In the genomic region with DNA sequence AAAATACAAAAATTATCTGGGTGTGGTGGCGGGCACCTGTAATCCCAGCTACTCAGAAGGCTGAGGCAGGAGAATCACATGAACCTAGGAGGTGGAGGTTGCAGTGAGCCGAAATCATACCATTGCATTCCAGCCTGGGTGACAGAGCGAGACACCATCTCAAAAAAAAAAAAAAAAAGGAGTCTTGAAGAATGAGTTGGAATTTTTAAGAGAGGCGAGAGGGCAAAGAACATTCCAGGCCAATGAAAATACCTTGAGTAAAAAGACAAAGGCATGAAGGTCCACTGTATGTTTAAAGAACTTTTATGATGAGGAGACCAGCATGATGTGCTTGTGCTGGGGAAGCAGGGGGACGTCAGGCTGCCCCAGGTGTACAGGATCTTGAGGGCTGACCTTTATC, we compare ENCODE assay signal across 8 cellular contexts. TPM values are rescaled to one million over a fixed set of nuclear protein-coding genes. Genes with fewer than 3 reads are reported as not detected.
DNase-seq lines count a peak whose midpoint lies in the region; ATAC-seq and TF ChIP-seq lines count a peak whose summit lies in the region.
"Not testable (repeated sequence)": the region's sequence is repeated elsewhere in the genome, so short reads cannot be mapped to it uniquely, and the experiment has no call there.

No MANE protein-coding gene starts in this region.

- peaks cover 34% of the 10 kb centered on the region for H3K4me1 ChIP-seq in hepatocyte (ENCODE audit: insufficient read depth)

- H3K4me3 Mint-ChIP-seq in T-helper 17 cell, result peak overlapping the region; percentile 28
- not testable (repeated sequence) for H3K4me3 Mint-ChIP-seq in natural killer cell treated with Interleukin-12 subunit alpha and Interleukin-12 subunit beta and Interleukin-15 and Interleukin-18, amount 100 ng/mL, for 72 hours; progenitor cell of endocrine pancreas (ENCODE audit: low read depth)

- 92% methylated on average over 5 of the region's 5 CpGs for WGBS in hepatocyte (ENCODE audit: low lambda C conversion rate, missing lambda C conversion rate)

- H2AFZ ChIP-seq in hepatocyte, result not testable (repeated sequence)

- not testable (repeated sequence) for H3K9me2 ChIP-seq in hepatocyte (replicated peaks; ENCODE audit: insufficient read depth)

- H3K36me3 ChIP-seq in hepatocyte (replicated peaks; ENCODE audit: insufficient read depth, low read depth), result not testable (repeated sequence)

- peak overlapping the region; percentile 8 for H3K27ac ChIP-seq in hepatocyte

- not testable (repeated sequence) for ATAC-seq in T-helper 17 cell; natural killer cell treated with Interleukin-12 subunit alpha and Interleukin-12 subunit beta and Interleukin-15 and Interleukin-18, amount 100 ng/mL, for 72 hours

- TF ChIP-seq CTCF in AG10803 (conservative IDR thresholded peaks at IDR 0.05; ENCODE audit: low read length); hepatocyte (IDR thresholded peaks at IDR 0.05; ENCODE audit: poor library complexity); progenitor cell of endocrine pancreas (IDR thresholded peaks at IDR 0.05; ENCODE audit: unreplicated experiment): not testable (repeated sequence)

- H4K20me1 ChIP-seq in hepatocyte (ENCODE audit: insufficient read depth, poor library complexity, severe bottlenecking), result not testable (repeated sequence)

- peaks cover 30% of the 10 kb centered on the region for H3K79me2 ChIP-seq in hepatocyte

- H3K27me3 ChIP-seq in hepatocyte, result not testable (repeated sequence)

- H3K27me3 Mint-ChIP-seq in T-helper 17 cell; natural killer cell treated with Interleukin-12 subunit alpha and Interleukin-12 subunit beta and Interleukin-15 and Interleukin-18, amount 100 ng/mL, for 72 hours; progenitor cell of endocrine pancreas: not testable (repeated sequence)

- not testable (repeated sequence) for H3K9me3 Mint-ChIP-seq in natural killer cell treated with Interleukin-12 subunit alpha and Interleukin-12 subunit beta and Interleukin-15 and Interleukin-18, amount 100 ng/mL, for 72 hours; progenitor cell of endocrine pancreas (ENCODE audit: low read depth)

- DNase-seq in AG10803 (ENCODE audit: low read depth), result peak; percentile 54
- peak; percentile 80 for DNase-seq in EH (ENCODE audit: low read depth)
- DNase-seq in HCEC 1CT, result peak; percentile 24
- not testable (repeated sequence) for DNase-seq in T-helper 17 cell; hepatocyte (ENCODE audit: low spot score); natural killer cell treated with Interleukin-12 subunit alpha and Interleukin-12 subunit beta and Interleukin-15 and Interleukin-18, amount 100 ng/mL, for 72 hours (ENCODE audit: low spot score); progenitor cell of endocrine pancreas (ENCODE audit: low spot score, unreplicated experiment)
- peak; percentile 19 for DNase-seq in astrocyte of the hippocampus (ENCODE audit: low read depth, low spot score)

- H3K4me1 Mint-ChIP-seq in T-helper 17 cell (peaks cover 29% of the 10 kb centered on the region), progenitor cell of endocrine pancreas (ENCODE audit: low read depth) (peaks cover 53% of the 10 kb centered on the region)
- H3K4me1 Mint-ChIP-seq in natural killer cell treated with Interleukin-12 subunit alpha and Interleukin-12 subunit beta and Interleukin-15 and Interleukin-18, amount 100 ng/mL, for 72 hours (ENCODE audit: low read depth in 2 of 2), result peaks cover 49% of the 10 kb centered on the region in 2 donors

- not testable (repeated sequence) for H3K4me3 ChIP-seq in AG10803 (ENCODE audit: low read length); hepatocyte

- H3K9me3 ChIP-seq in T-helper 17 cell (ENCODE audit: control insufficient read depth, low read length, poor library complexity, severe bottlenecking); hepatocyte (ENCODE audit: low read depth): not testable (repeated sequence)

- not testable (repeated sequence) for H3K27ac Mint-ChIP-seq in T-helper 17 cell
- H3K27ac Mint-ChIP-seq in natural killer cell treated with Interleukin-12 subunit alpha and Interleukin-12 subunit beta and Interleukin-15 and Interleukin-18, amount 100 ng/mL, for 72 hours, result peak overlapping the region; percentile 24 to 29
- peak overlapping the region; percentile 33 for H3K27ac Mint-ChIP-seq in progenitor cell of endocrine pancreas

- not testable (repeated sequence) for H3K4me2 ChIP-seq in hepatocyte

- not testable (repeated sequence) for H3K36me3 Mint-ChIP-seq in T-helper 17 cell (ENCODE audit: low read depth)
- peaks cover 12% of the 10 kb centered on the region for H3K36me3 Mint-ChIP-seq in natural killer cell treated with Interleukin-12 subunit alpha and Interleukin-12 subunit beta and Interleukin-15 and Interleukin-18, amount 100 ng/mL, for 72 hours
- H3K36me3 Mint-ChIP-seq in progenitor cell of endocrine pancreas (ENCODE audit: insufficient read depth), result peaks cover 30% of the 10 kb centered on the region

RNA-seq across cellular contexts. Expression of a gene that starts 27.4 kb away (rescaled TPM):
- 100 to 1,000 TPM; 491 to 562 TPM for total RNA-seq in T-helper 17 cell
- 4.0 and 8.0 TPM in 2 replicates for total RNA-seq in hepatocyte
- 9.9 and 17.0 TPM in 2 replicates for polyA plus RNA-seq in hepatocyte
- 1 to 10 TPM; 5.4 to 5.6 TPM for total RNA-seq in natural killer cell treated with Interleukin-12 subunit alpha and Interleukin-12 subunit beta and Interleukin-15 and Interleukin-18, amount 100 ng/mL, for 72 hours
- 12.5 and 15.5 TPM in 2 replicates for total RNA-seq in progenitor cell of endocrine pancreas

RNA-seq across cellular contexts. Expression of a gene that starts 27.8 kb away (rescaled TPM):
- total RNA-seq in T-helper 17 cell (1 to 10 TPM; 6.5 to 8.7 TPM), hepatocyte (16.3 and 22.4 TPM in 2 replicates), progenitor cell of endocrine pancreas (65.1 and 65.7 TPM in 2 replicates)
- 4.8 and 5.7 TPM in 2 replicates for polyA plus RNA-seq in hepatocyte
- 10 to 100 TPM; 16.6 to 17.5 TPM for total RNA-seq in natural killer cell treated with Interleukin-12 subunit alpha and Interleukin-12 subunit beta and Interleukin-15 and Interleukin-18, amount 100 ng/mL, for 72 hours

Comparison
In these comparisons a context has a peak if more than half of its experiments do, and no peak if none do; other contexts are left out.
1. RNA of a gene that starts 27.4 kb away (total RNA-seq): 491 to 562 TPM in T-helper 17 cell; 12.5 to 15.5 TPM in progenitor cell of endocrine pancreas, 4.0 to 8.0 TPM in hepatocyte and 5.4 to 5.6 TPM in natural killer cell treated with Interleukin-12 subunit alpha and Interleukin-12 subunit beta and Interleukin-15 and Interleukin-18, amount 100 ng/mL, for 72 hours; every median in the first group is over 10 times any median in the second.